ENCODE assay signal across 13 cellular contexts in genomic region chr2:200356794-200357472, GRCh38.
DNase-seq lines count a peak whose midpoint lies in the region; FAIRE-seq and TF ChIP-seq lines count a peak whose summit lies in the region.
"Had no signal": no experiment of that assay in that cellular context is flagged by ENCODE, and none has a peak within 500 bp of the region (broad histone marks: within the 10 kb centered on the region; RNA-seq: fewer than 3 reads in every experiment).

No MANE protein-coding gene starts in this region.

- TF ChIP-seq CTCF in fibroblast of pulmonary artery (IDR thresholded peaks at IDR 0.05; ENCODE audit: low read length, missing control alignments) = no peak

- DNase-seq in HCEC 1CT (peak; percentile 55), SK-N-MC (ENCODE audit: low read depth, low spot score) (no peak), fibroblast of pulmonary artery (ENCODE audit: low read depth) (peak; percentile 72), H54 (ENCODE audit: insufficient read length, low spot score) (no peak), KBM-7 (no peak)
- DNase-seq in activated CD4-positive, alpha-beta T cell treated with anti-CD3 and anti-CD28 coated beads, Interleukin-2, amount 50 U/mL, for 48 hours = no peak
- no peak for DNase-seq in stimulated activated CD4-positive, alpha-beta T cell treated with anti-CD3 and anti-CD28 coated beads, Interleukin-2, amount 100 ng/mL, for 24 hours
- DNase-seq: cerebellar nuclear complex, DND-41, NCI-H2029 treated with DMSO at 0.1 percent for 48 hours, SHP77 treated with DMSO at 0.1 percent for 48 hours, small intestine had no signal

- H3K9ac ChIP-seq in SK-N-MC (ENCODE audit: insufficient read length) (no peak overlapping the region), rectal smooth muscle tissue (ENCODE audit: low read length) (no peak overlapping the region)

- H3K4me3 ChIP-seq in SK-N-MC = no peak overlapping the region
- H3K4me3 ChIP-seq in fibroblast of pulmonary artery (replicated peaks; ENCODE audit: low read depth, low read length) = no peak overlapping the region
- no peak overlapping the region for H3K4me3 ChIP-seq in rectal smooth muscle tissue (ENCODE audit: low read length)

- no peak for FAIRE-seq in H54 (lab: Jason Lieb, UNC)
- FAIRE-seq: small intestine had no signal

- no peaks in the 10 kb centered on the region for H3K36me3 ChIP-seq in SK-N-MC (ENCODE audit: insufficient read depth, low read length)
- no peaks in the 10 kb centered on the region for H3K36me3 ChIP-seq in rectal smooth muscle tissue (ENCODE audit: control insufficient read depth, insufficient read depth, low read length)

- H3K27ac ChIP-seq in SK-N-MC = peak overlapping the region; percentile 30; the same call in 1 of the 2 replicates
- H3K27ac ChIP-seq in rectal smooth muscle tissue (ENCODE audit: low read depth, low read length) = peak overlapping the region; percentile 0

- peaks cover 15% of the 10 kb centered on the region for H3K4me1 ChIP-seq in rectal smooth muscle tissue (ENCODE audit: control insufficient read depth, insufficient read depth, low read length)

- TF ChIP-seq POLR2A in H54 (IDR thresholded peaks at IDR 0.05; ENCODE audit: low read depth, low read length) = no peak

- in situ Hi-C loops in KBM-7 (cut with MboI; ENCODE audit: low pct_unique_long_range_greater_than_20kb, low sequenced_read_pairs) = no loop called here

- H3K27me3 ChIP-seq in rectal smooth muscle tissue (ENCODE audit: control insufficient read depth, insufficient read depth, low read length) = no peaks in the 10 kb centered on the region

- no peaks in the 10 kb centered on the region for H3K9me3 ChIP-seq in SK-N-MC (ENCODE audit: low read depth, low read length)

Comparison
In these comparisons a context has a peak if more than half of its experiments do, and no peak if none do; other contexts are left out.
1. DNase-seq: peak in HCEC 1CT (single experiment) and fibroblast of pulmonary artery (single experiment); none in SK-N-MC (single experiment), H54 (single experiment), activated CD4-positive, alpha-beta T cell treated with anti-CD3 and anti-CD28 coated beads, Interleukin-2, amount 50 U/mL, for 48 hours (0 of 2), KBM-7 (single experiment) and stimulated activated CD4-positive, alpha-beta T cell treated with anti-CD3 and anti-CD28 coated beads, Interleukin-2, amount 100 ng/mL, for 24 hours (0 of 2).